Comparison of ENCODE assay signal across 1 cellular context in the genomic region with DNA sequence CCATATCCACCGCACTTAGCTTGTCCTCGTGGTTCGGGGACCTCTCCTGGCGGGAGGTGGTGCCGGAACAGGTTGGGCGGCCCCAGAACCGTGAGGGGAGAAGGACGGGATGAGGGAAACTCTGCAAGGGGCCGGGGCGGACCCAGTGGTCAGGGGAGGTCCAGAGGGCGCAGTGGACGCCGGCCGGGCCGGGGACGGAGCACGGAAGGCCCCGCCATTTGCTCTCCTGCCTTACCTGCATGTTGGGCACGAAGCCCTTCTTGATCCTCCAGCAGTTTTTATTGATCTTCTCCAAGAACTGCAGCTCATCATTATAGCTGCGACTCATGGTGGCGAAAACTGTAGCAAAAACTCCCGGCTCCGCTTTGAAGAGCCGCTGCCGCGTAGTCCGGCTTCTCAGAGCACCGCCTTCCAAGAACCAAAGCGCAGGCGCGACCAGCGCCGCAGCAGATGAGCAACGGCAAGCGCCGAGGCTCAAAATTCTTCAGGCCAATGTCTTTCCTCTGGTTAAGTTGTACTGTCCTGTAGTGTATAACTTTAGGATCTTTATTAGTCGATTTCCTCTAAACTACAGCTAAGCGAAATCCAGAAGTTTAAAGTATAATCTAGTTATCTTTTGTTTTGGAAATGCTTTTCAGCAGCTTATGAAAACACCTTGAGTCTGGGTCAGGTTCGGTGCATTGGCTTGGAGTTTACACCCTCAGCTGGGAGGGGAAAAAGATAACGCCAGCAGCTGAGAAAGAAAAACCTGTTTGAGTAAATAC.
TF ChIP-seq lines count a peak whose summit lies in the region.

A gene (minus strand): TSS at position 419 of the 764 bp plus-strand sequence. CDS start 91 bp downstream, at position 328.

TF ChIP-seq in HCT116, 20 proteins besides CTCF, POLR2A, EP300 and RAD21 (continued from another document):
- TF ChIP-seq YY1 (IDR thresholded peaks at IDR 0.05; ENCODE audit: extremely low read depth, insufficient replicate concordance, low read depth, low read length) (no peak), ZFX (IDR thresholded peaks at IDR 0.05) (peak; percentile 67; the same call in 1 of the 2 replicates), POLR2AphosphoS5 (IDR thresholded peaks at IDR 0.05; ENCODE audit: low read depth, low read length) (peak; percentile 62), SP1 (IDR thresholded peaks at IDR 0.05; ENCODE audit: low read depth) (0 out of 2 replicates have a peak, but pooled peaks have one; percentile 10), FOSL1 (IDR thresholded peaks at IDR 0.05; ENCODE audit: low read depth) (no peak), TCF7L2 (IDR thresholded peaks at IDR 0.05; ENCODE audit: borderline replicate concordance, extremely low read depth, insufficient read depth, insufficient read length) (peak; percentile 97), CEBPB (IDR thresholded peaks at IDR 0.05; ENCODE audit: low read depth) (no peak)
- TF ChIP-seq, protein P1, sequence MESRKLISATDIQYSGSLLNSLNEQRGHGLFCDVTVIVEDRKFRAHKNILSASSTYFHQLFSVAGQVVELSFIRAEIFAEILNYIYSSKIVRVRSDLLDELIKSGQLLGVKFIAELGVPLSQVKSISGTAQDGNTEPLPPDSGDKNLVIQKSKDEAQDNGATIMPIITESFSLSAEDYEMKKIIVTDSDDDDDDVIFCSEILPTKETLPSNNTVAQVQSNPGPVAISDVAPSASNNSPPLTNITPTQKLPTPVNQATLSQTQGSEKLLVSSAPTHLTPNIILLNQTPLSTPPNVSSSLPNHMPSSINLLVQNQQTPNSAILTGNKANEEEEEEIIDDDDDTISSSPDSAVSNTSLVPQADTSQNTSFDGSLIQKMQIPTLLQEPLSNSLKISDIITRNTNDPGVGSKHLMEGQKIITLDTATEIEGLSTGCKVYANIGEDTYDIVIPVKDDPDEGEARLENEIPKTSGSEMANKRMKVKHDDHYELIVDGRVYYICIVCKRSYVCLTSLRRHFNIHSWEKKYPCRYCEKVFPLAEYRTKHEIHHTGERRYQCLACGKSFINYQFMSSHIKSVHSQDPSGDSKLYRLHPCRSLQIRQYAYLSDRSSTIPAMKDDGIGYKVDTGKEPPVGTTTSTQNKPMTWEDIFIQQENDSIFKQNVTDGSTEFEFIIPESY (IDR thresholded peaks at IDR 0.05; ENCODE audit: extremely low read depth, insufficient replicate concordance, low read length) = peak; percentile 42
- TF ChIP-seq, protein P2, sequence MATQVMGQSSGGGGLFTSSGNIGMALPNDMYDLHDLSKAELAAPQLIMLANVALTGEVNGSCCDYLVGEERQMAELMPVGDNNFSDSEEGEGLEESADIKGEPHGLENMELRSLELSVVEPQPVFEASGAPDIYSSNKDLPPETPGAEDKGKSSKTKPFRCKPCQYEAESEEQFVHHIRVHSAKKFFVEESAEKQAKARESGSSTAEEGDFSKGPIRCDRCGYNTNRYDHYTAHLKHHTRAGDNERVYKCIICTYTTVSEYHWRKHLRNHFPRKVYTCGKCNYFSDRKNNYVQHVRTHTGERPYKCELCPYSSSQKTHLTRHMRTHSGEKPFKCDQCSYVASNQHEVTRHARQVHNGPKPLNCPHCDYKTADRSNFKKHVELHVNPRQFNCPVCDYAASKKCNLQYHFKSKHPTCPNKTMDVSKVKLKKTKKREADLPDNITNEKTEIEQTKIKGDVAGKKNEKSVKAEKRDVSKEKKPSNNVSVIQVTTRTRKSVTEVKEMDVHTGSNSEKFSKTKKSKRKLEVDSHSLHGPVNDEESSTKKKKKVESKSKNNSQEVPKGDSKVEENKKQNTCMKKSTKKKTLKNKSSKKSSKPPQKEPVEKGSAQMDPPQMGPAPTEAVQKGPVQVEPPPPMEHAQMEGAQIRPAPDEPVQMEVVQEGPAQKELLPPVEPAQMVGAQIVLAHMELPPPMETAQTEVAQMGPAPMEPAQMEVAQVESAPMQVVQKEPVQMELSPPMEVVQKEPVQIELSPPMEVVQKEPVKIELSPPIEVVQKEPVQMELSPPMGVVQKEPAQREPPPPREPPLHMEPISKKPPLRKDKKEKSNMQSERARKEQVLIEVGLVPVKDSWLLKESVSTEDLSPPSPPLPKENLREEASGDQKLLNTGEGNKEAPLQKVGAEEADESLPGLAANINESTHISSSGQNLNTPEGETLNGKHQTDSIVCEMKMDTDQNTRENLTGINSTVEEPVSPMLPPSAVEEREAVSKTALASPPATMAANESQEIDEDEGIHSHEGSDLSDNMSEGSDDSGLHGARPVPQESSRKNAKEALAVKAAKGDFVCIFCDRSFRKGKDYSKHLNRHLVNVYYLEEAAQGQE (IDR thresholded peaks at IDR 0.05; ENCODE audit: low read depth) = no peak
- TF ChIP-seq, protein P3, sequence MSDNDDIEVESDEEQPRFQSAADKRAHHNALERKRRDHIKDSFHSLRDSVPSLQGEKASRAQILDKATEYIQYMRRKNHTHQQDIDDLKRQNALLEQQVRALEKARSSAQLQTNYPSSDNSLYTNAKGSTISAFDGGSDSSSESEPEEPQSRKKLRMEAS (IDR thresholded peaks at IDR 0.05) = 0 out of 2 replicates have a peak, but pooled peaks have one; percentile 42
